ENCODE assay signal across 9 cellular contexts in genomic region chr3:49500408-49501257, GRCh38. TPM values are rescaled to one million over a fixed set of nuclear protein-coding genes. Genes with fewer than 3 reads are reported as not detected.
DNase-seq lines count a peak whose midpoint lies in the region; ATAC-seq, FAIRE-seq and TF ChIP-seq lines count a peak whose summit lies in the region.
"Had no signal": no experiment of that assay in that cellular context is flagged by ENCODE, and none has a peak within 500 bp of the region (broad histone marks: within the 10 kb centered on the region; RNA-seq: fewer than 3 reads in every experiment).

No MANE protein-coding gene starts in this region.

- H2AK5ac ChIP-seq in IMR-90 (ENCODE audit: low read depth, low read length), result peak overlapping the region; percentile 70; the same call in 1 of the 2 replicates

- FAIRE-seq in GM12891 (lab: Jason Lieb, UNC), result no peak

- DNase-seq in IMR-90 (peak; percentile 99), amniotic stem cell (lab: John Stamatoyannopoulos, UW) (peak; percentile 95), inferior parietal cortex (ENCODE audit: extremely low spot score) (peak; percentile 64), GM12891 (ENCODE audit: insufficient read length, low spot score) (no peak)

- TF ChIP-seq CTCF in IMR-90 (conservative IDR thresholded peaks at IDR 0.05; ENCODE audit: low read depth, low read length), result no peak

- peak overlapping the region; percentile 75 for H2AFZ ChIP-seq in IMR-90 (replicated peaks; ENCODE audit: low read length, poor library complexity)
- H2AFZ ChIP-seq: parathyroid adenoma had no signal

- H3K79me1 ChIP-seq in IMR-90 (ENCODE audit: low read depth in 1 of 2, low read length in 2 of 2), result peaks cover 20 to 50% of the 10 kb centered on the region in 2 experiments

- peak overlapping the region; percentile 50 for H3K23ac ChIP-seq in IMR-90 (ENCODE audit: low read depth, low read length)

- peak overlapping the region; percentile 48 for H2BK120ac ChIP-seq in IMR-90 (ENCODE audit: low read depth, low read length)

- H3K9ac ChIP-seq in IMR-90 (ENCODE audit: low read depth, low read length), result peak overlapping the region; percentile 49
- H3K9ac ChIP-seq in stomach smooth muscle (ENCODE audit: low read length in 2 of 2), result no peak overlapping the region
- H3K9ac ChIP-seq: parathyroid adenoma had no signal

- no TSS peak for BruUV-seq in IMR-90 (replicated peaks; lab: Mats Ljungman, UMichigan)

- H4K5ac ChIP-seq in IMR-90 (ENCODE audit: low read depth, low read length), result peak overlapping the region; percentile 60

- H3K27me3 ChIP-seq in IMR-90 (ENCODE audit: control insufficient read depth, insufficient read depth, low read length) (no peaks in the 10 kb centered on the region), stomach smooth muscle (ENCODE audit: control insufficient read depth in 1 of 2, insufficient read depth in 2 of 2, low read length in 2 of 2) (no peaks in the 10 kb centered on the region)

- no peaks in the 10 kb centered on the region for H3K9me3 ChIP-seq in IMR-90 (ENCODE audit: control insufficient read depth, insufficient read depth, low read length)
- no peaks in the 10 kb centered on the region for H3K9me3 ChIP-seq in stomach smooth muscle (ENCODE audit: control insufficient read depth in 2 of 2, low read length in 2 of 2)

- peak; percentile 92 for ATAC-seq in IMR-90 (ENCODE audit: low read depth)
- ATAC-seq in GM21528 (IDR thresholded peaks at IDR 0.05; ENCODE audit: low FRiP score, unreplicated experiment), result no peak
- ATAC-seq in GM19455 (IDR thresholded peaks at IDR 0.05; ENCODE audit: unreplicated experiment), result no peak
- no peak for ATAC-seq in HG03159 (IDR thresholded peaks at IDR 0.05; ENCODE audit: unreplicated experiment)

- H3K36me3 ChIP-seq in IMR-90 (ENCODE audit: control insufficient read depth, insufficient read depth, low read length) (no peaks in the 10 kb centered on the region), stomach smooth muscle (ENCODE audit: control insufficient read depth in 2 of 2, insufficient read depth in 2 of 2, low read length in 2 of 2) (no peaks in the 10 kb centered on the region)

- no peak overlapping the region for H3K4me3 ChIP-seq in IMR-90 (ENCODE audit: insufficient read depth, low read depth, low read length)
- H3K4me3 ChIP-seq in stomach smooth muscle (ENCODE audit: low read length in 2 of 2), result no peak overlapping the region

- H4K8ac ChIP-seq in IMR-90 (ENCODE audit: low read depth in 2 of 2, low read length in 2 of 2), result peak overlapping the region in 1 of 2 experiments; percentile 26; a peak in 2 of 4 replicates

- peak overlapping the region; percentile 74 for H3K4me2 ChIP-seq in IMR-90 (ENCODE audit: low read depth, low read length)

- H3K27ac ChIP-seq in IMR-90 (ENCODE audit: insufficient read depth, low read length), result peak overlapping the region; percentile 54
- H3K27ac ChIP-seq in stomach smooth muscle (ENCODE audit: low read length), result peak overlapping the region; percentile 41
- H3K27ac ChIP-seq: parathyroid adenoma had no signal

- 0 out of 2 replicates have a peak, but pooled peaks have one; percentile 29 for TF ChIP-seq POLR2A in IMR-90 (IDR thresholded peaks at IDR 0.05; ENCODE audit: low read depth, low read length)
- no peak for TF ChIP-seq POLR2A in GM12891 (IDR thresholded peaks at IDR 0.05; ENCODE audit: low read depth, low read length)

- H2AK9ac ChIP-seq in IMR-90 (replicated peaks; ENCODE audit: low read depth, low read length, poor library complexity), result peak overlapping the region; percentile 3

- POLR2A ChIA-PET in IMR-90 (lab: Charles Lee; ENCODE audit: unreplicated experiment), result interaction anchor here (0.6 kb wide), 2 partner anchors 13 to 603 kb away, joined by 3 read pairs; no protein-coding TSS in a partner anchor

- H3K4me1 ChIP-seq in IMR-90 (ENCODE audit: control insufficient read depth, insufficient read depth, low read length) (peaks cover 14% of the 10 kb centered on the region), stomach smooth muscle (ENCODE audit: control insufficient read depth, insufficient read depth, low read length) (peaks cover 16% of the 10 kb centered on the region)
- H3K4me1 ChIP-seq: parathyroid adenoma had no signal

- H4K91ac ChIP-seq in IMR-90 (ENCODE audit: insufficient read depth, low read depth, low read length), result peak overlapping the region; percentile 40

- no CpG with 5 or more reads among the region's 7 CpGs for WGBS in IMR-90 (ENCODE audit: extremely low coverage in 2 of 2, insufficient read length in 1 of 2), 2 experiments

- in situ Hi-C loops in IMR-90 (cut with MboI; ENCODE audit: low sequenced_read_pairs), result no loop called here

- H3K9me1 ChIP-seq in IMR-90 (ENCODE audit: insufficient read depth, low read length), result peaks cover 15% of the 10 kb centered on the region

- peak overlapping the region; percentile 65 for H3K4ac ChIP-seq in IMR-90 (ENCODE audit: low read depth, low read length)

- H4K20me1 ChIP-seq in IMR-90 (ENCODE audit: insufficient read depth, low read length), result no peaks in the 10 kb centered on the region

- no peak for TF ChIP-seq RAD21 in IMR-90 (IDR thresholded peaks at IDR 0.05; ENCODE audit: low read length)

- peak overlapping the region; percentile 3; the same call in 1 of the 2 replicates for H2BK20ac ChIP-seq in IMR-90 (ENCODE audit: low read depth, low read length)

- H2BK15ac ChIP-seq in IMR-90 (ENCODE audit: low read depth, low read length), result peak overlapping the region; percentile 29; the same call in 1 of the 3 replicates

- peak overlapping the region; percentile 10 for H2BK5ac ChIP-seq in IMR-90 (ENCODE audit: low read depth, low read length, poor library complexity, severe bottlenecking)

- H3K18ac ChIP-seq in IMR-90 (ENCODE audit: low read depth, low read length), result peak overlapping the region; percentile 24

- CTCF ChIA-PET in IMR-90 (lab: Yijun Ruan, JAX), result interaction anchor here (1.3 kb wide), 1 partner anchor 39 kb away, joined by 4 read pairs; no protein-coding TSS in a partner anchor

- peak overlapping the region; percentile 73 for H3K14ac ChIP-seq in IMR-90 (replicated peaks; ENCODE audit: low read depth, low read length)

- intact Hi-C loops in IMR-90 (cut with micrococcal nuclease), result loop anchor here (2.0 kb wide), 1 partner anchor 30 kb away; the partner anchor contains the start of gene DAG1

- dilution Hi-C loops in IMR-90 (cut with HindIII; ENCODE audit: low sequenced_read_pairs, unreplicated experiment), result no loop called here

- peak overlapping the region; percentile 45 for H3K56ac ChIP-seq in IMR-90 (ENCODE audit: extremely low read depth, insufficient read depth, low read length)

TF ChIP-seq in IMR-90, 13 proteins besides CTCF, POLR2A, EP300 and RAD21 (continues in another document):
- TF ChIP-seq NFE2L2 (IDR thresholded peaks at IDR 0.05; ENCODE audit: low read depth, low read length) (peak; percentile 67; the same call in 1 of the 2 replicates), CEBPB (IDR thresholded peaks at IDR 0.05; ENCODE audit: low read depth, low read length) (peak; percentile 42; the same call in 1 of the 2 replicates), MAZ (IDR thresholded peaks at IDR 0.05; ENCODE audit: borderline replicate concordance, low read depth, low read length) (no peak; the same call in 1 of the 2 replicates), RCOR1 (IDR thresholded peaks at IDR 0.05; ENCODE audit: insufficient replicate concordance, low read length) (no peak), BHLHE40 (IDR thresholded peaks at IDR 0.05; ENCODE audit: low read depth, low read length) (peak; percentile 44; the same call in 1 of the 2 replicates), MAFK (IDR thresholded peaks at IDR 0.05; ENCODE audit: low read depth, low read length) (no peak)
- TF ChIP-seq, protein P1, sequence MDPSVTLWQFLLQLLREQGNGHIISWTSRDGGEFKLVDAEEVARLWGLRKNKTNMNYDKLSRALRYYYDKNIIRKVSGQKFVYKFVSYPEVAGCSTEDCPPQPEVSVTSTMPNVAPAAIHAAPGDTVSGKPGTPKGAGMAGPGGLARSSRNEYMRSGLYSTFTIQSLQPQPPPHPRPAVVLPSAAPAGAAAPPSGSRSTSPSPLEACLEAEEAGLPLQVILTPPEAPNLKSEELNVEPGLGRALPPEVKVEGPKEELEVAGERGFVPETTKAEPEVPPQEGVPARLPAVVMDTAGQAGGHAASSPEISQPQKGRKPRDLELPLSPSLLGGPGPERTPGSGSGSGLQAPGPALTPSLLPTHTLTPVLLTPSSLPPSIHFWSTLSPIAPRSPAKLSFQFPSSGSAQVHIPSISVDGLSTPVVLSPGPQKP (IDR thresholded peaks at IDR 0.05; ENCODE audit: borderline replicate concordance, low read depth, low read length), result no peak

TF ChIP-seq in GM12891, 5 proteins besides CTCF, POLR2A, EP300 and RAD21:
- no peak for TF ChIP-seq SPI1 (IDR thresholded peaks at IDR 0.05; ENCODE audit: low read depth, low read length)
- no peak for TF ChIP-seq POLR2AphosphoS5 (IDR thresholded peaks at IDR 0.05; ENCODE audit: low read depth, low read length)
- TF ChIP-seq POU2F2 (IDR thresholded peaks at IDR 0.05; ENCODE audit: low read depth, low read length), result no peak
- no peak for TF ChIP-seq PAX5 (IDR thresholded peaks at IDR 0.05; ENCODE audit: insufficient read depth, low read length, severe bottlenecking)
- no peak for TF ChIP-seq TAF1 (IDR thresholded peaks at IDR 0.05; ENCODE audit: low read depth, low read length)
TF ChIP-seq in GM12891: peak in this region for 0.

RNA-seq across cellular contexts. Expression of gene DAG1, which starts 30.6 kb away (rescaled TPM):
- 30.8 and 31.0 TPM in 2 replicates for total RNA-seq in IMR-90 (2012; rRNA removed)
- 40.2 and 41.0 TPM in 2 replicates for polyA plus RNA-seq in IMR-90 (2012; rRNA removed)
- 18.8 and 41.4 TPM in 2 replicates for polyA plus RNA-seq in IMR-90 (2012; cell fraction: cytosol; rRNA removed)
- polyA plus RNA-seq in IMR-90 (2012; cell fraction: nucleus; rRNA removed; ENCODE audit: low replicate concordance), result 19.0 and 23.3 TPM in 2 replicates
- polyA plus RNA-seq in GM12891 (2012; ENCODE audit: low read depth, missing spikeins), result 4.3 TPM

RNA-seq across cellular contexts. Expression of gene BSN, which starts 53.6 kb away (rescaled TPM):
- total RNA-seq in IMR-90 (2012; rRNA removed), result under 0.01 TPM in 2 replicates
- polyA plus RNA-seq in IMR-90 (2012; rRNA removed), result 0.03 and 0.04 TPM in 2 replicates
- under 0.01 and 0.02 TPM in 2 replicates for polyA plus RNA-seq in IMR-90 (2012; cell fraction: cytosol; rRNA removed)
- polyA plus RNA-seq in IMR-90 (2012; cell fraction: nucleus; rRNA removed; ENCODE audit: low replicate concordance), result 0.03 and 0.04 TPM in 2 replicates
- 0.04 TPM for polyA plus RNA-seq in GM12891 (2012; ENCODE audit: low read depth, missing spikeins)
